ENCODE assay signal across 11 cellular contexts in genomic region chr9:109192732-109193361, GRCh38. TPM values are rescaled to one million over a fixed set of nuclear protein-coding genes. Genes with fewer than 3 reads are reported as not detected.
DNase-seq lines count a peak whose midpoint lies in the region; ATAC-seq, FAIRE-seq and TF ChIP-seq lines count a peak whose summit lies in the region.
"Had no signal": no experiment of that assay in that cellular context is flagged by ENCODE, and none has a peak within 500 bp of the region (broad histone marks: within the 10 kb centered on the region; RNA-seq: fewer than 3 reads in every experiment).

No MANE protein-coding gene starts in this region.

- no peaks in the 10 kb centered on the region for H3K4me1 ChIP-seq in neural progenitor cell
- H3K4me1 ChIP-seq: tibial artery had no signal

- H3K4me1 Mint-ChIP-seq in neural progenitor cell, result no peaks in the 10 kb centered on the region
- H3K4me1 Mint-ChIP-seq in activated T-helper 2 cell treated with anti-CD3 and anti-CD28 coated beads, Interferon-gamma antibody, Interleukin-2, Interleukin-4, amounts not matched to agents 10 μg/mL and 5 μg/mL and 100 μg/mL, durations not matched to agents 14 hours and 24 hours and 36 hours (ENCODE audit: low read depth), result no peaks in the 10 kb centered on the region

- H3K9ac ChIP-seq in neural progenitor cell, result no peak overlapping the region

- H3K4me3 ChIP-seq in bronchial epithelial cell (ENCODE audit: low read depth, low read length), result no peak overlapping the region
- H3K4me3 ChIP-seq in neural progenitor cell, result no peak overlapping the region
- H3K4me3 ChIP-seq: tibial artery had no signal

- H3K36me3 ChIP-seq in bronchial epithelial cell (ENCODE audit: control insufficient read depth, insufficient read depth, low read length) (no peaks in the 10 kb centered on the region), neural progenitor cell (no peaks in the 10 kb centered on the region)
- H3K36me3 ChIP-seq: tibial artery had no signal

- no peaks in the 10 kb centered on the region for H4K20me1 ChIP-seq in neural progenitor cell (ENCODE audit: low read depth)

- H3K27me3 ChIP-seq in bronchial epithelial cell (ENCODE audit: control insufficient read depth, insufficient read depth, low read length) (no peaks in the 10 kb centered on the region), neural progenitor cell (peaks cover 7% of the 10 kb centered on the region)

- peak; percentile 41 for TF ChIP-seq CTCF in GM10266 (IDR thresholded peaks at IDR 0.05; ENCODE audit: control insufficient read depth, insufficient read depth, low read depth, missing control alignments)
- TF ChIP-seq CTCF in bronchial epithelial cell (IDR thresholded peaks at IDR 0.05; ENCODE audit: insufficient read depth, low read length, severe bottlenecking), result peak; percentile 72
- TF ChIP-seq CTCF in neural progenitor cell (IDR thresholded peaks at IDR 0.05), result peak; percentile 73

- no peaks in the 10 kb centered on the region for H3F3A ChIP-seq in neural progenitor cell (ENCODE audit: low read depth)

- H3K4me3 Mint-ChIP-seq in neural progenitor cell, result no peak overlapping the region
- H3K4me3 Mint-ChIP-seq in activated T-helper 2 cell treated with anti-CD3 and anti-CD28 coated beads, Interferon-gamma antibody, Interleukin-2, Interleukin-4, amounts not matched to agents 10 μg/mL and 5 μg/mL and 100 μg/mL, durations not matched to agents 14 hours and 24 hours and 36 hours (ENCODE audit: low read depth), result no peak overlapping the region

- H3K9me3 ChIP-seq in neural progenitor cell (ENCODE audit: low read depth), result no peaks in the 10 kb centered on the region
- H3K9me3 ChIP-seq: tibial artery had no signal

- H2AFZ ChIP-seq in neural progenitor cell (replicated peaks), result peak overlapping the region; percentile 50

- H3K36me3 Mint-ChIP-seq in neural progenitor cell, result no peaks in the 10 kb centered on the region
- no peaks in the 10 kb centered on the region for H3K36me3 Mint-ChIP-seq in activated T-helper 2 cell treated with anti-CD3 and anti-CD28 coated beads, Interferon-gamma antibody, Interleukin-2, Interleukin-4, amounts not matched to agents 10 μg/mL and 5 μg/mL and 100 μg/mL, durations not matched to agents 14 hours and 24 hours and 36 hours (ENCODE audit: low read depth)

- no peak overlapping the region for H3K27ac ChIP-seq in neural progenitor cell
- H3K27ac ChIP-seq: tibial artery had no signal

- no peak overlapping the region for H3K4me2 ChIP-seq in neural progenitor cell

- H3K27ac Mint-ChIP-seq in neural progenitor cell, result no peak overlapping the region
- H3K27ac Mint-ChIP-seq in activated T-helper 2 cell treated with anti-CD3 and anti-CD28 coated beads, Interferon-gamma antibody, Interleukin-2, Interleukin-4, amounts not matched to agents 10 μg/mL and 5 μg/mL and 100 μg/mL, durations not matched to agents 14 hours and 24 hours and 36 hours, result no peak overlapping the region

- no peaks in the 10 kb centered on the region for H3K79me2 ChIP-seq in neural progenitor cell (ENCODE audit: low read depth)

- DNase-seq in GM10266 (ENCODE audit: extremely low spot score) (no peak), NAMALWA (ENCODE audit: low spot score) (peak; percentile 14), bronchial epithelial cell (ENCODE audit: low read depth) (peak; percentile 43), neural progenitor cell (ENCODE audit: low spot score) (peak; percentile 73), activated gamma-delta T cell (lab: John Stamatoyannopoulos, UW) (no peak)
- no peak for DNase-seq in activated T-helper 2 cell treated with anti-CD3 and anti-CD28 coated beads, Interferon-gamma antibody, Interleukin-2, Interleukin-4, amounts not matched to agents 10 μg/mL and 5 μg/mL and 100 μg/mL, durations not matched to agents 14 hours and 24 hours and 36 hours (ENCODE audit: low spot score)
- DNase-seq: tibial artery had no signal

- H3K27me3 Mint-ChIP-seq in neural progenitor cell (ENCODE audit: insufficient read depth, low read depth), result peaks cover 2% of the 10 kb centered on the region
- H3K27me3 Mint-ChIP-seq in activated T-helper 2 cell treated with anti-CD3 and anti-CD28 coated beads, Interferon-gamma antibody, Interleukin-2, Interleukin-4, amounts not matched to agents 10 μg/mL and 5 μg/mL and 100 μg/mL, durations not matched to agents 14 hours and 24 hours and 36 hours (ENCODE audit: low read depth), result peaks cover 2% of the 10 kb centered on the region

- intact Hi-C loops in activated T-helper 2 cell treated with anti-CD3 and anti-CD28 coated beads, Interferon-gamma antibody, Interleukin-2, Interleukin-4, amounts not matched to agents 10 μg/mL and 5 μg/mL and 100 μg/mL, durations not matched to agents 14 hours and 24 hours and 36 hours (cut with micrococcal nuclease), result no loop called here

- FAIRE-seq in bronchial epithelial cell (lab: Jason Lieb, UNC), result no peak
- FAIRE-seq: colon had no signal

- H3K9me3 Mint-ChIP-seq in neural progenitor cell, result no peaks in the 10 kb centered on the region
- no peaks in the 10 kb centered on the region for H3K9me3 Mint-ChIP-seq in activated T-helper 2 cell treated with anti-CD3 and anti-CD28 coated beads, Interferon-gamma antibody, Interleukin-2, Interleukin-4, amounts not matched to agents 10 μg/mL and 5 μg/mL and 100 μg/mL, durations not matched to agents 14 hours and 24 hours and 36 hours

- ATAC-seq in HG03175 (IDR thresholded peaks at IDR 0.05; ENCODE audit: unreplicated experiment), result no peak
- ATAC-seq in HG03354 (IDR thresholded peaks at IDR 0.05; ENCODE audit: poor library complexity, severe bottlenecking, unreplicated experiment), result no peak

RNA-seq across cellular contexts. Expression of gene FRRS1L, which starts 25.8 kb away (rescaled TPM):
- total RNA-seq in bronchial epithelial cell (under 0.01 TPM in 1 of 2 replicates, not detected in the other), neural progenitor cell (ENCODE audit: low replicate concordance) (4.3 and 13.3 TPM in 2 replicates)
- total RNA-seq in activated T-helper 2 cell treated with anti-CD3 and anti-CD28 coated beads, Interferon-gamma antibody, Interleukin-2, Interleukin-4, amounts not matched to agents 10 μg/mL and 5 μg/mL and 100 μg/mL, durations not matched to agents 14 hours and 24 hours and 36 hours, result not detected in 2 replicates
- total RNA-seq: pulmonary artery endothelial cell had no signal

Comparison
In these comparisons a context has a peak if more than half of its experiments do, and no peak if none do; other contexts are left out.
1. DNase-seq: peak in NAMALWA (single experiment), bronchial epithelial cell (single experiment) and neural progenitor cell (single experiment); none in GM10266 (single experiment), activated gamma-delta T cell (single experiment) and activated T-helper 2 cell treated with anti-CD3 and anti-CD28 coated beads, Interferon-gamma antibody, Interleukin-2, Interleukin-4, amounts not matched to agents 10 μg/mL and 5 μg/mL and 100 μg/mL, durations not matched to agents 14 hours and 24 hours and 36 hours (single experiment).
2. Peak in every context shown above with its lines, with median percentiles within 50 percentile points of each other: CTCF ChIP-seq.